ENCODE assay signal across 7 cellular contexts in the genomic region with DNA sequence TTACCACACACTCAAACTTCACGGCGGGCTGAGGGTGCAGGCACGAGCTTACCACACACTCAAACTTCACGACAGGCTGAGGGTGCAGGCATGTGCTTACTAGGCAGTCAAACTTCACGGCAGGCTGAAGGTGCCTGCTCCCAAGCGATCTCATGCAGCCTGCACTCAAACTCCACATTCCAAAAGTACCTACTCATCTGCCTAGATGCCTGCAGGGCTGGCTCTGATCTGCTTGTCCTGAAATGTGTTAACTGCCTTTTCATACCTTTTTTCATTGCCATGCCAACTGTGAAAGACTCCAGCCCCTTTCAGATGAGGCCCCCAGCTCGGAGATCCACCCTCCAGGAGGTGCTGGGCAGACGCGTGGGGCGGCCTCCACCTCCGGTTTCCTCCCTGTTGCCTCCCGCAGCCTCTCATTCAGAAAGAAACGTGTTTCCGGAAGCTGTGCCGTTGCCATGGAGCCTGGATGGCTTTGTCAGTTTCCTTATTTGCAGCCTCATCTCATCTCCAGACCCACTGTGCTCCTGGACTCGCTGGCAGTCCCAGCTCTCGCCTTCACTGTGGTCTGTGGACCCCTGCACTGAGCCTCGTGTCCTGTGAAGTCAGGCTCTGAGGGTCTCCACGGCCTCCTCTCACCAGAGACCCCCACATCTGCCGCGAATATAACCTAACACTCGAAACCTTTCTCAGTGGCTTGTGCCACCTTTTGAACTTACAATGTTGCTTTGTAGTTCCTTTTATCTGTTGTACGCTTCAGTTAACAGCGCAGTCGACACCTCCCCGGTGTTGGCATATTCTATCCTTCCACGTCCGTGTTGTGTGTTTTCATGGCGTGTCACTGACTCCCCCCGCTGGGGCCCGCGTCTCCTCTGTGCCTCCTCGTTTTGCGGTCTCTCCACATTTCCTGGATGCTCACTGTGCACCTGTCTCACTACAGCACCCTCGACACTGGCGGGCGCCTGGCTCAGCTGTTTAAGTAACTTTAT.
DNase-seq lines count a peak whose midpoint lies in the region; ATAC-seq and TF ChIP-seq lines count a peak whose summit lies in the region.

No MANE protein-coding gene starts in this region.

- H4K20me1 ChIP-seq in GM23248 (ENCODE audit: insufficient read depth): no peaks in the 10 kb centered on the region

- no peak overlapping the region for H2AFZ ChIP-seq in GM23248

- H3K4me3 ChIP-seq in GM23248: no peak overlapping the region

- H3K9me3 ChIP-seq in GM23248 (ENCODE audit: low read depth): no peaks in the 10 kb centered on the region

- H3K36me3 ChIP-seq in GM23248 (ENCODE audit: low read depth): no peaks in the 10 kb centered on the region

- no peak overlapping the region for H3K4me2 ChIP-seq in GM23248 (ENCODE audit: unreplicated experiment)

- H3K36me3 Mint-ChIP-seq in activated CD8-positive, alpha-beta T cell treated with anti-CD3 and anti-CD28 coated beads for 36 hours (ENCODE audit: low read depth): no peaks in the 10 kb centered on the region
- no peaks in the 10 kb centered on the region for H3K36me3 Mint-ChIP-seq in glutamatergic neuron (ENCODE audit: unreplicated experiment)

- peak; percentile 92 for ATAC-seq in activated CD8-positive, alpha-beta T cell treated with anti-CD3 and anti-CD28 coated beads for 36 hours

- in situ Hi-C loops in GM23248 (cut with MboI): no loop called here

- peaks cover 22% of the 10 kb centered on the region for H3K4me1 Mint-ChIP-seq in activated CD8-positive, alpha-beta T cell treated with anti-CD3 and anti-CD28 coated beads for 36 hours (ENCODE audit: low read depth)
- peaks cover 2% of the 10 kb centered on the region for H3K4me1 Mint-ChIP-seq in glutamatergic neuron (ENCODE audit: low read depth, unreplicated experiment)

- no peaks in the 10 kb centered on the region for H3K27me3 ChIP-seq in GM23248 (replicated peaks; ENCODE audit: insufficient read depth)

- intact Hi-C loops in activated CD8-positive, alpha-beta T cell treated with anti-CD3 and anti-CD28 coated beads for 36 hours (cut with micrococcal nuclease): no loop called here

- H3K9me3 Mint-ChIP-seq in activated CD8-positive, alpha-beta T cell treated with anti-CD3 and anti-CD28 coated beads for 36 hours: no peaks in the 10 kb centered on the region
- H3K9me3 Mint-ChIP-seq in glutamatergic neuron (ENCODE audit: unreplicated experiment): no peaks in the 10 kb centered on the region

- no peaks in the 10 kb centered on the region for H3K9me2 ChIP-seq in GM23248 (ENCODE audit: insufficient read depth)

- 50% methylated on average over 37 of the region's 37 CpGs for WGBS in GM23248 (ENCODE audit: low coverage in 1 of 2, low lambda C conversion rate in 2 of 2, missing lambda C conversion rate in 2 of 2), 2 experiments

- POLR2A ChIA-PET in activated CD8-positive, alpha-beta T cell treated with anti-CD3 and anti-CD28 coated beads for 36 hours (lab: Charles Lee): no interaction called here

- no peak overlapping the region for H3K9ac ChIP-seq in GM23248

- no peaks in the 10 kb centered on the region for H3K4me1 ChIP-seq in GM23248 (ENCODE audit: insufficient read depth)

- DNase-seq in GM23248 (peak; percentile 40), NCI-H187 (lab: John Stamatoyannopoulos, UW) (peak; percentile 52 to 59), epithelial cell of prostate (ENCODE audit: low read depth, low spot score) (peak; percentile 43), NCI-H2227 (lab: John Stamatoyannopoulos, UW; ENCODE audit: unreplicated experiment) (no peak), glutamatergic neuron (no peak)
- DNase-seq in activated CD8-positive, alpha-beta T cell treated with anti-CD3 and anti-CD28 coated beads for 36 hours: peak; percentile 85
- DNase-seq in stimulated activated CD4-positive, alpha-beta T cell treated with anti-CD3 and anti-CD28 coated beads, Interleukin-1b, Interleukin-23, amount 100 ng/mL, for 48 hours: peak; percentile 59

- CTCF ChIA-PET in activated CD8-positive, alpha-beta T cell treated with anti-CD3 and anti-CD28 coated beads for 36 hours (lab: Charles Lee): no interaction called here

- no peak for TF ChIP-seq CTCF in activated CD8-positive, alpha-beta T cell treated with anti-CD3 and anti-CD28 coated beads for 36 hours (IDR thresholded peaks at IDR 0.05)
- TF ChIP-seq CTCF in glutamatergic neuron (IDR thresholded peaks at IDR 0.05; ENCODE audit: partially characterized antibody, unreplicated experiment): no peak

- no peaks in the 10 kb centered on the region for H3F3A ChIP-seq in GM23248 (ENCODE audit: insufficient read depth)

- H3K27ac ChIP-seq in GM23248 (no peak overlapping the region), epithelial cell of prostate (no peak overlapping the region)

- peak overlapping the region; percentile 67 for H3K4me3 Mint-ChIP-seq in activated CD8-positive, alpha-beta T cell treated with anti-CD3 and anti-CD28 coated beads for 36 hours
- no peak overlapping the region for H3K4me3 Mint-ChIP-seq in glutamatergic neuron (ENCODE audit: unreplicated experiment)

- H3K79me2 ChIP-seq in GM23248 (ENCODE audit: insufficient read depth): no peaks in the 10 kb centered on the region

- H3K27me3 Mint-ChIP-seq in activated CD8-positive, alpha-beta T cell treated with anti-CD3 and anti-CD28 coated beads for 36 hours: no peaks in the 10 kb centered on the region
- H3K27me3 Mint-ChIP-seq in glutamatergic neuron (ENCODE audit: unreplicated experiment): peaks cover 1% of the 10 kb centered on the region

- peak overlapping the region; percentile 78 for H3K27ac Mint-ChIP-seq in activated CD8-positive, alpha-beta T cell treated with anti-CD3 and anti-CD28 coated beads for 36 hours
- no peak overlapping the region for H3K27ac Mint-ChIP-seq in glutamatergic neuron (ENCODE audit: unreplicated experiment)

Comparison
In these comparisons a context has a peak if more than half of its experiments do, and no peak if none do; other contexts are left out.
1. DNase-seq: peak in GM23248 (single experiment), NCI-H187 (2 of 2), activated CD8-positive, alpha-beta T cell treated with anti-CD3 and anti-CD28 coated beads for 36 hours (single experiment), epithelial cell of prostate (single experiment) and stimulated activated CD4-positive, alpha-beta T cell treated with anti-CD3 and anti-CD28 coated beads, Interleukin-1b, Interleukin-23, amount 100 ng/mL, for 48 hours (single experiment); none in NCI-H2227 (single experiment) and glutamatergic neuron (single experiment).